ENCODE assay signal across 18 cellular contexts in genomic region chr5:148969291-148969690, GRCh38.
A peak's percentile ranks its signal among the peaks of the same experiment; 100 is the strongest.
DNase-seq lines count a peak whose midpoint lies in the region; TF ChIP-seq lines count a peak whose summit lies in the region.
"Had no signal": no experiment of that assay in that cellular context is flagged by ENCODE, and none has a peak within 500 bp of the region (broad histone marks: within the 10 kb centered on the region; RNA-seq: fewer than 3 reads in every experiment).

No MANE protein-coding gene starts in this region.

- no peaks in the 10 kb centered on the region for H3K9me3 ChIP-seq in endodermal cell (ENCODE audit: control insufficient read depth, low read length)
- H3K9me3 ChIP-seq in prostate gland = no peaks in the 10 kb centered on the region

- H3K4me1 Mint-ChIP-seq in endodermal cell (peaks cover 8% of the 10 kb centered on the region), mesothelial cell of epicardium (peaks cover 6% of the 10 kb centered on the region), nephron progenitor cell (no peaks in the 10 kb centered on the region)
- H3K4me1 Mint-ChIP-seq: activated naive CD8-positive, alpha-beta T cell treated with anti-CD3 and anti-CD28 coated beads for 36 hours had no signal

- intact Hi-C loops in prostate gland (cut with DNase I) = no loop called here

- TF ChIP-seq CTCF in C4-2B (conservative IDR thresholded peaks at IDR 0.05) (no peak), endodermal cell (conservative IDR thresholded peaks at IDR 0.05) (peak; percentile 62), prostate gland (IDR thresholded peaks at IDR 0.05) (no peak), mesothelial cell of epicardium (IDR thresholded peaks at IDR 0.05; ENCODE audit: unreplicated experiment) (no peak), nephron progenitor cell (IDR thresholded peaks at IDR 0.05) (no peak)

- WGBS in endodermal cell (ENCODE audit: insufficient coverage in 1 of 2, insufficient read length in 1 of 2), 2 experiments = 60 to 90% methylated on average over 2 to 3 of the region's 3 CpGs
- 47% methylated on average over 3 of the region's 3 CpGs for WGBS in prostate gland

- H3K36me3 Mint-ChIP-seq in endodermal cell (ENCODE audit: low read depth) = no peaks in the 10 kb centered on the region
- no peaks in the 10 kb centered on the region for H3K36me3 Mint-ChIP-seq in mesothelial cell of epicardium
- H3K36me3 Mint-ChIP-seq in nephron progenitor cell (ENCODE audit: low read depth) = no peaks in the 10 kb centered on the region
- H3K36me3 Mint-ChIP-seq: activated CD4-positive, alpha-beta memory T cell treated with anti-CD3 and anti-CD28 coated beads for 36 hours; activated naive CD8-positive, alpha-beta T cell treated with anti-CD3 and anti-CD28 coated beads for 36 hours; naive thymus-derived CD8-positive, alpha-beta T cell had no signal

- H3K4me3 Mint-ChIP-seq in endodermal cell = no peak overlapping the region
- H3K4me3 Mint-ChIP-seq in mesothelial cell of epicardium = no peak overlapping the region
- H3K4me3 Mint-ChIP-seq in nephron progenitor cell = no peak overlapping the region
- H3K4me3 Mint-ChIP-seq: activated CD4-positive, alpha-beta memory T cell treated with anti-CD3 and anti-CD28 coated beads for 36 hours; activated naive CD8-positive, alpha-beta T cell treated with anti-CD3 and anti-CD28 coated beads for 36 hours; activated T-cell treated with anti-CD3 and anti-CD28 coated beads, Interleukin-2, amount 50 U/mL, for 4 hours; naive thymus-derived CD8-positive, alpha-beta T cell had no signal

- H3K4me1 ChIP-seq in endodermal cell (ENCODE audit: control insufficient read depth, insufficient read depth, low read length) (peaks cover 3% of the 10 kb centered on the region), prostate gland (replicated peaks) (peaks cover 16% of the 10 kb centered on the region)

- H3K27me3 Mint-ChIP-seq in endodermal cell (ENCODE audit: insufficient read depth) = peaks cover 15% of the 10 kb centered on the region
- peaks cover 6% of the 10 kb centered on the region for H3K27me3 Mint-ChIP-seq in mesothelial cell of epicardium (ENCODE audit: low read depth)
- H3K27me3 Mint-ChIP-seq in nephron progenitor cell (ENCODE audit: low read depth, poor library complexity) = peaks cover 12% of the 10 kb centered on the region

- H3K9me3 Mint-ChIP-seq in endodermal cell = no peaks in the 10 kb centered on the region
- H3K9me3 Mint-ChIP-seq in mesothelial cell of epicardium = no peaks in the 10 kb centered on the region
- H3K9me3 Mint-ChIP-seq in nephron progenitor cell = no peaks in the 10 kb centered on the region
- H3K9me3 Mint-ChIP-seq: activated CD4-positive, alpha-beta memory T cell treated with anti-CD3 and anti-CD28 coated beads for 36 hours; activated naive CD8-positive, alpha-beta T cell treated with anti-CD3 and anti-CD28 coated beads for 36 hours; activated T-cell treated with anti-CD3 and anti-CD28 coated beads, Interleukin-2, amount 50 U/mL, for 4 hours; naive thymus-derived CD8-positive, alpha-beta T cell had no signal

- no peak overlapping the region for H3K9ac ChIP-seq in endodermal cell (ENCODE audit: extremely low read depth, low read length, poor library complexity, severe bottlenecking)

- H3K27me3 ChIP-seq in endodermal cell (ENCODE audit: control insufficient read depth, insufficient read depth, low read length, poor library complexity, severe bottlenecking) = peaks cover 18% of the 10 kb centered on the region
- H3K27me3 ChIP-seq in prostate gland (replicated peaks; ENCODE audit: insufficient read depth) = no peaks in the 10 kb centered on the region

- no peak overlapping the region for H3K27ac Mint-ChIP-seq in endodermal cell
- H3K27ac Mint-ChIP-seq in mesothelial cell of epicardium = no peak overlapping the region
- H3K27ac Mint-ChIP-seq in nephron progenitor cell = no peak overlapping the region
- H3K27ac Mint-ChIP-seq: activated CD4-positive, alpha-beta memory T cell treated with anti-CD3 and anti-CD28 coated beads for 36 hours; activated naive CD8-positive, alpha-beta T cell treated with anti-CD3 and anti-CD28 coated beads for 36 hours; naive thymus-derived CD8-positive, alpha-beta T cell had no signal

- peak overlapping the region; percentile 72; the same call in 1 of the 2 replicates for H3K27ac ChIP-seq in C4-2B
- H3K27ac ChIP-seq in endodermal cell (ENCODE audit: low read depth, low read length) = no peak overlapping the region
- H3K27ac ChIP-seq in prostate gland = peak overlapping the region; percentile 65 to 72

- H3K36me3 ChIP-seq in endodermal cell (ENCODE audit: control insufficient read depth, insufficient read depth, low read length) (no peaks in the 10 kb centered on the region), prostate gland (no peaks in the 10 kb centered on the region)

- H3K4me3 ChIP-seq in endodermal cell (ENCODE audit: low read length) = no peak overlapping the region
- no peak overlapping the region for H3K4me3 ChIP-seq in prostate gland

- no peak for TF ChIP-seq POLR2A in prostate gland (IDR thresholded peaks at IDR 0.05)

- peak; percentile 3 for DNase-seq in NCI-H748 treated with DMSO at 0.1 percent for 48 hours (lab: John Stamatoyannopoulos, UW)
- DNase-seq in endodermal cell = peak; percentile 47
- DNase-seq in prostate gland (ENCODE audit: low spot score) = no peak
- no peak for DNase-seq in mesothelial cell of epicardium (ENCODE audit: low spot score in 2 of 2, unreplicated experiment in 2 of 2)
- DNase-seq in nephron progenitor cell = no peak
- no peak for DNase-seq in anterior cingulate cortex (lab: John Stamatoyannopoulos, UW)
- no peak for DNase-seq in NCI-H1048 (lab: John Stamatoyannopoulos, UW)
- DNase-seq: activated CD4-positive, alpha-beta memory T cell treated with anti-CD3 and anti-CD28 coated beads for 36 hours; activated naive CD8-positive, alpha-beta T cell treated with anti-CD3 and anti-CD28 coated beads for 36 hours; activated T-cell treated with anti-CD3 and anti-CD28 coated beads, Interleukin-2, amount 50 U/mL, for 4 hours; AML-193; caudate nucleus; effector memory CD4-positive, alpha-beta T cell; naive thymus-derived CD8-positive, alpha-beta T cell; NCI-H1694; NCI-H446 treated with DMSO at 0.1 percent for 48 hours; stimulated activated CD4-positive, alpha-beta T cell treated with anti-CD3 and anti-CD28 coated beads, Interleukin-2, amount 100 ng/mL, for 24 hours had no signal

Comparison
In these comparisons a context has a peak if more than half of its experiments do, and no peak if none do; other contexts are left out.
1. DNase-seq: peak in NCI-H748 treated with DMSO at 0.1 percent for 48 hours (single experiment) and endodermal cell (single experiment); none in prostate gland (single experiment), mesothelial cell of epicardium (0 of 2), nephron progenitor cell (single experiment), anterior cingulate cortex (0 of 58) and NCI-H1048 (single experiment).